ENCODE assay signal across 32 cellular contexts in the genomic region with DNA sequence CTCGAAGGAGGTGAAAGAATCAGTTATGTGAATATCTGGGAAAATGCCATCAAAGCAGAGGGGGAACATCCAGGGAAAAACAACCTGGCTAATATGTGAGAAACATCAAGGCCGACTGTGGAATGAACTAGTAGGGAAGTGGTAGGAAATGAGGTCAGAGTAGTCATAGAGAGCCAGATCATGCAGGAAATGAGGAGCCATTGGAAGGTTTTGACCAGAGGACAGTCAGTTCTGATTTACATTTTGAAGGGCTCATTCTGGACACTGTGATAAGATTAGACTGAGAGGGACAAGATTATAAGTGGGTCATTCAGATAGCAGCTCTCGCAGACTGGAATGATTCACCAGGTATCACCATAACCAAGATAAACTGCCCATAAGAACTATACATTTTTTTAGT.
A peak's percentile ranks its signal among the peaks of the same experiment; 100 is the strongest.
DNase-seq lines count a peak whose midpoint lies in the region; ATAC-seq, FAIRE-seq and TF ChIP-seq lines count a peak whose summit lies in the region.
"Had no signal": no experiment of that assay in that cellular context is flagged by ENCODE, and none has a peak within 500 bp of the region (broad histone marks: within the 10 kb centered on the region; RNA-seq: fewer than 3 reads in every experiment).

No MANE protein-coding gene starts in this region.

- no peaks in the 10 kb centered on the region for H3K27me3 ChIP-seq in HepG2 (ENCODE audit: control insufficient read depth in 1 of 2, insufficient read depth in 2 of 2, low read length in 2 of 2)
- H3K27me3 ChIP-seq: esophagus muscularis mucosa, gastrocnemius medialis, sigmoid colon had no signal

- H3K4me2 ChIP-seq in HepG2 (ENCODE audit: low read depth, low read length) = no peak overlapping the region

- peaks cover 0 to 3% (median 1%) of the 10 kb centered on the region in 3 donors for H3K27me3 Mint-ChIP-seq in immature natural killer cell (ENCODE audit: low read depth in 3 of 3)
- no peaks in the 10 kb centered on the region for H3K27me3 Mint-ChIP-seq in stimulated activated memory B cell treated with anti-CD40 and anti-IgM and Interleukin-4, amounts not matched to agents 10 μg/mL and 1 μg/mL and 100 μg/mL, for 72 hours
- H3K27me3 Mint-ChIP-seq: type B pancreatic cell had no signal

- no peaks in the 10 kb centered on the region for H3K79me2 ChIP-seq in HepG2 (ENCODE audit: insufficient read depth, low read length)

- H3K9ac ChIP-seq in HepG2 (ENCODE audit: insufficient read depth, low read depth, low read length) = no peak overlapping the region

- POLR2A ChIA-PET in HepG2 (lab: Yijun Ruan, JAX) = no interaction called here

- TF ChIP-seq RAD21 in HepG2 (CRISPR knock-in tag; IDR thresholded peaks at IDR 0.05) = no peak

- no peak for TF ChIP-seq POLR2A in HepG2 (IDR thresholded peaks at IDR 0.05; ENCODE audit: insufficient read depth in 1 of 2, low read depth in 2 of 2, low read length in 2 of 2)

- no TSS peak for BruUV-seq in HepG2 (replicated peaks; lab: Mats Ljungman, UMichigan)

- WGBS in HepG2 (ENCODE audit: low lambda C conversion rate) = 5% methylated on average over 3 of the region's 3 CpGs

- H3K4me3 ChIP-seq in HepG2 (replicated peaks in 1 of 3; ENCODE audit: insufficient read depth in 1 of 3, low read depth in 2 of 3, low read length in 3 of 3) = no peak overlapping the region
- H3K4me3 ChIP-seq: esophagus muscularis mucosa, gastrocnemius medialis, lower lobe of right lung, sigmoid colon had no signal

- H3K9me3 Mint-ChIP-seq in immature natural killer cell = peaks cover 0 to 2% (median 0%) of the 10 kb centered on the region in 6 donors
- H3K9me3 Mint-ChIP-seq in stimulated activated memory B cell treated with anti-CD40 and anti-IgM and Interleukin-4, amounts not matched to agents 10 μg/mL and 1 μg/mL and 100 μg/mL, for 72 hours = no peaks in the 10 kb centered on the region
- H3K9me3 Mint-ChIP-seq: activated naive CD8-positive, alpha-beta T cell treated with anti-CD3 and anti-CD28 coated beads for 36 hours; CD8-positive, alpha-beta memory T cell; nephron progenitor cell; type B pancreatic cell had no signal

- no peaks in the 10 kb centered on the region for H3K36me3 ChIP-seq in HepG2 (replicated peaks in 1 of 2; ENCODE audit: control insufficient read depth in 1 of 2, insufficient read depth in 2 of 2, low read length in 2 of 2)
- H3K36me3 ChIP-seq: esophagus muscularis mucosa, gastrocnemius medialis, lower lobe of right lung, sigmoid colon had no signal

- no peaks in the 10 kb centered on the region for H4K20me1 ChIP-seq in HepG2 (ENCODE audit: insufficient read depth, low read length)

- no peak for FAIRE-seq in HepG2 (lab: Jason Lieb, UNC)
- FAIRE-seq: H1 had no signal

- H3K27ac ChIP-seq in HepG2 (ENCODE audit: extremely low read length, insufficient read depth, low read length) = no peak overlapping the region
- H3K27ac ChIP-seq: esophagus muscularis mucosa, gastrocnemius medialis, lower lobe of right lung, sigmoid colon had no signal

- ATAC-seq in HepG2 = no peak
- no peak for ATAC-seq in stimulated activated memory B cell treated with anti-CD40 and anti-IgM and Interleukin-4, amounts not matched to agents 10 μg/mL and 1 μg/mL and 100 μg/mL, for 72 hours
- ATAC-seq: gastrocnemius medialis, lower lobe of right lung, Panc1 had no signal

- H2AFZ ChIP-seq in HepG2 (ENCODE audit: low read length) = no peak overlapping the region

- no peak for TF ChIP-seq EP300 in HepG2 (IDR thresholded peaks at IDR 0.05; ENCODE audit: low read depth in 2 of 2, low read length in 2 of 2)
- TF ChIP-seq EP300 in HepG2 (CRISPR knock-in tag; IDR thresholded peaks at IDR 0.05; ENCODE audit: borderline replicate concordance) = no peak

- no peaks in the 10 kb centered on the region for H3K9me3 ChIP-seq in HepG2 (ENCODE audit: low read length)
- H3K9me3 ChIP-seq: esophagus muscularis mucosa, gastrocnemius medialis, lower lobe of right lung, sigmoid colon had no signal

- intact Hi-C loops in HepG2 (cut with micrococcal nuclease; ENCODE audit: unreplicated experiment) = no loop called here

- peak; percentile 6 for DNase-seq in EL
- DNase-seq in LHCN-M2 (ENCODE audit: low read depth) = peak; percentile 15
- DNase-seq in amniotic epithelial cell (ENCODE audit: low read depth) = peak; percentile 56
- DNase-seq in iris pigment epithelial cell (ENCODE audit: low read depth) = peak; percentile 3
- no peak for DNase-seq in immature natural killer cell
- DNase-seq in NCI-H446 treated with DMSO at 0.1 percent for 48 hours (lab: John Stamatoyannopoulos, UW) = no peak
- no peak for DNase-seq in HepG2 (ENCODE audit: low spot score)
- DNase-seq: activated CD4-positive, alpha-beta T cell treated with anti-CD3 and anti-CD28 coated beads for 48 hours; activated effector memory CD4-positive, alpha-beta T cell treated with Interleukin-2 at 50 U/mL for 16 hours; activated naive CD8-positive, alpha-beta T cell treated with anti-CD3 and anti-CD28 coated beads for 36 hours; activated T-cell treated with anti-CD3 and anti-CD28 coated beads, Interleukin-2, amount 50 U/mL, for 1 hour; aorta; CD8-positive, alpha-beta memory T cell; DMS153; gastrocnemius medialis; lower lobe of right lung; NCI-H1105; NCI-H187 treated with DMSO at 0.1 percent for 48 hours; NCI-H2227 treated with DMSO at 0.1 percent for 48 hours; NCI-H69; nephron progenitor cell; SHP77; sigmoid colon; stimulated activated CD4-positive, alpha-beta T cell treated with anti-CD3 and anti-CD28 coated beads, Interleukin-4, amount 100 ng/mL, for 4 hours; substantia nigra; SW 1271; T-helper 9 cell had no signal

- H3K4me3 Mint-ChIP-seq in immature natural killer cell = no peak overlapping the region
- no peak overlapping the region for H3K4me3 Mint-ChIP-seq in stimulated activated memory B cell treated with anti-CD40 and anti-IgM and Interleukin-4, amounts not matched to agents 10 μg/mL and 1 μg/mL and 100 μg/mL, for 72 hours
- H3K4me3 Mint-ChIP-seq: activated naive CD8-positive, alpha-beta T cell treated with anti-CD3 and anti-CD28 coated beads for 36 hours; CD8-positive, alpha-beta memory T cell; nephron progenitor cell; type B pancreatic cell had no signal

- CTCF ChIA-PET in HepG2 (lab: Yijun Ruan, JAX; ENCODE audit: low intra/inter-chr PET ratio, low total read pairs) = no interaction called here

- H3K4me1 ChIP-seq in HepG2 (ENCODE audit: insufficient read depth, low read length) = no peaks in the 10 kb centered on the region
- H3K4me1 ChIP-seq: esophagus muscularis mucosa, gastrocnemius medialis, lower lobe of right lung, sigmoid colon had no signal

- in situ Hi-C loops in HepG2 (cut with HindIII; ENCODE audit: extremely low pct_ligation_motif_present, low pct_unique_long_range_greater_than_20kb) = no loop called here

- TF ChIP-seq CTCF in HepG2 (CRISPR knock-in tag; IDR thresholded peaks at IDR 0.05) = no peak

- H3K36me3 Mint-ChIP-seq in immature natural killer cell = no peaks in the 10 kb centered on the region
- H3K36me3 Mint-ChIP-seq in stimulated activated memory B cell treated with anti-CD40 and anti-IgM and Interleukin-4, amounts not matched to agents 10 μg/mL and 1 μg/mL and 100 μg/mL, for 72 hours = no peaks in the 10 kb centered on the region
- H3K36me3 Mint-ChIP-seq: activated naive CD8-positive, alpha-beta T cell treated with anti-CD3 and anti-CD28 coated beads for 36 hours; type B pancreatic cell had no signal

- H3K4me1 Mint-ChIP-seq in immature natural killer cell = no peaks in the 10 kb centered on the region
- H3K4me1 Mint-ChIP-seq in stimulated activated memory B cell treated with anti-CD40 and anti-IgM and Interleukin-4, amounts not matched to agents 10 μg/mL and 1 μg/mL and 100 μg/mL, for 72 hours = no peaks in the 10 kb centered on the region
- H3K4me1 Mint-ChIP-seq: activated naive CD8-positive, alpha-beta T cell treated with anti-CD3 and anti-CD28 coated beads for 36 hours; CD8-positive, alpha-beta memory T cell; nephron progenitor cell had no signal

- no peak overlapping the region for H3K27ac Mint-ChIP-seq in immature natural killer cell
- no peak overlapping the region for H3K27ac Mint-ChIP-seq in stimulated activated memory B cell treated with anti-CD40 and anti-IgM and Interleukin-4, amounts not matched to agents 10 μg/mL and 1 μg/mL and 100 μg/mL, for 72 hours
- H3K27ac Mint-ChIP-seq: activated naive CD8-positive, alpha-beta T cell treated with anti-CD3 and anti-CD28 coated beads for 36 hours; CD8-positive, alpha-beta memory T cell; nephron progenitor cell; type B pancreatic cell had no signal

TF ChIP-seq in HepG2, 621 proteins besides CTCF, POLR2A, EP300 and RAD21 (continues in another document):
- no peak for TF ChIP-seq ZNF639 (CRISPR knock-in tag; conservative IDR thresholded peaks at IDR 0.05)
- TF ChIP-seq MIER2 (CRISPR knock-in tag; IDR thresholded peaks at IDR 0.05) = no peak
- TF ChIP-seq ZNF749 (CRISPR knock-in tag; IDR thresholded peaks at IDR 0.05; ENCODE audit: borderline replicate concordance) = no peak
- no peak for TF ChIP-seq ZNF124 (CRISPR knock-in tag; IDR thresholded peaks at IDR 0.05)
- TF ChIP-seq MAX (IDR thresholded peaks at IDR 0.05) = no peak
- no peak for TF ChIP-seq ZIK1 (CRISPR knock-in tag; IDR thresholded peaks at IDR 0.05; ENCODE audit: borderline replicate concordance, low read depth)
- TF ChIP-seq NAIF1 (CRISPR knock-in tag; IDR thresholded peaks at IDR 0.05; ENCODE audit: borderline replicate concordance) = no peak
- no peak for TF ChIP-seq ZNF264 (CRISPR knock-in tag; IDR thresholded peaks at IDR 0.05)

Comparison
In these comparisons a context has a peak if more than half of its experiments do, and no peak if none do; other contexts are left out.
1. DNase-seq: peak in EL (single experiment), LHCN-M2 (single experiment), amniotic epithelial cell (single experiment) and iris pigment epithelial cell (single experiment); none in immature natural killer cell (0 of 3), NCI-H446 treated with DMSO at 0.1 percent for 48 hours (single experiment) and HepG2 (single experiment).